Comparison of ENCODE assay signal across 19 cellular contexts in genomic region chr3:55623786-55624185, GRCh38.
"Had no signal": no experiment of that assay in that cellular context is flagged by ENCODE, and none has a peak within 500 bp of the region (broad histone marks: within the 10 kb centered on the region; RNA-seq: fewer than 3 reads in every experiment).

No MANE protein-coding gene starts in this region.

- DNase-seq: activated CD4-positive, alpha-beta T cell treated with anti-CD3 and anti-CD28 coated beads for 4 hours; activated CD8-positive, alpha-beta T cell treated with anti-CD3 and anti-CD28 coated beads for 36 hours; activated gamma-delta T cell treated with Interleukin-2 at 50 U/mL for 16 hours; activated T-cell treated with anti-CD3 and anti-CD28 coated beads, Interleukin-2, amount 50 U/mL, for 72 hours; cerebellar nuclear complex; dermis blood vessel endothelial cell; effector memory CD8-positive, alpha-beta T cell; gastrocnemius medialis; psoas muscle; stimulated activated CD4-positive, alpha-beta T cell treated with anti-CD3 and anti-CD28 coated beads, Interleukin-2, amount 100 ng/mL, for 48 hours; T-helper 17 cell; tibial artery; uterus had no signal

- ATAC-seq: activated CD8-positive, alpha-beta T cell treated with anti-CD3 and anti-CD28 coated beads for 36 hours; activated T-cell treated with anti-CD3 and anti-CD28 coated beads, Interleukin-2, amount 50 U/mL, for 72 hours; effector memory CD8-positive, alpha-beta T cell; gastrocnemius medialis; left colon; psoas muscle; stimulated activated memory B cell treated with anti-CD40 and anti-IgM and Interleukin-4, amounts not matched to agents 10 μg/mL and 1 μg/mL and 100 μg/mL, for 72 hours; WTC11 had no signal

- H3K27me3 ChIP-seq: gastrocnemius medialis, right lobe of liver, uterus had no signal

- H3K9me3 ChIP-seq: gastrocnemius medialis, heart left ventricle, psoas muscle, right lobe of liver, tibial artery, uterus had no signal

- H3K36me3 ChIP-seq: gastrocnemius medialis, heart left ventricle, right lobe of liver, tibial artery, uterus had no signal

- H3K27ac ChIP-seq: gastrocnemius medialis, heart left ventricle, psoas muscle, right lobe of liver, tibial artery, uterus had no signal

- H3K4me3 ChIP-seq: gastrocnemius medialis, heart left ventricle, lung, psoas muscle, right lobe of liver, tibial artery, uterus had no signal

- H3K4me1 ChIP-seq: gastrocnemius medialis, psoas muscle, tibial artery, uterus had no signal
